In the genomic region with DNA sequence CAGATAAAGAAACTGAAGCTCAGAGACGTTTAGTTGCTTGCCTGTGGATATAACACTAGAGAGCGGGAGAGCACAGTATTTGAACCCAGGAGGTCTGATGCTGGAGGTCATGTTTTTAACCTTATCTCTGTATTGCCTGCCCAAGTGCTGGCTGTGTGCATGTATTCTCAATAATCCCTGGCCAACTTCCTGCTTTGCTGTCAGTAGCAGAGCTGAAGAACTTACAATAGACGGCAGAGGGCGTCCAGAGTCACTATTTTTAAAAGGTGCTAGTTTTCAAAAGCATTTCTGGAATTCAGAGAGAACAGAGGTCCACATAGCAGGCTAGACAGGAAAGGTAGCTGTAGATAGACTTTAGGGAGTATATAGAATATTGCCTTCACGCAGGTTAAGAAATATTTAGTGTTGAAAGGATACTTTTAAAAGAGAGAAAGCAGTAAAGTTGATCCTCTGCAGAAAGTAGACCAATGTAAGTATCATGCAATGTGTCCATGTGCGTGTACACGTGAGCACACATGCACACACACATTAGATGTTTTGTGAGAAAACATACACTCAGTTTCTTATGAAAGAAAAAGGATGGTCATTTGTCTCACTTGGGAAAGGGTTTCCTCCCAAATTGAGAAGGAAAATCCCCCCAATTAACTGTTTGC, we compare ENCODE assay signal across 8 cellular contexts. TPM values are rescaled to one million over a fixed set of nuclear protein-coding genes. Genes with fewer than 3 reads are reported as not detected.
DNase-seq lines count a peak whose midpoint lies in the region; ATAC-seq and TF ChIP-seq lines count a peak whose summit lies in the region.

No MANE protein-coding gene starts in this region.

- no peak overlapping the region for H3K27ac Mint-ChIP-seq in MCF 10A (ENCODE audit: low read depth, unreplicated experiment)

- H3K27me3 Mint-ChIP-seq in MCF 10A (ENCODE audit: insufficient read depth, unreplicated experiment): no peaks in the 10 kb centered on the region

- intact Hi-C loops in MCF 10A (cut with micrococcal nuclease): loop anchor here (1.0 to 10.0 kb wide), 4 partner anchors 68 to 453 kb away; no protein-coding TSS in a partner anchor

- DNase-seq in DMS79 treated with DMSO at 0.1 percent for 48 hours (lab: John Stamatoyannopoulos, UW): peak; percentile 24
- DNase-seq in DMS79 (lab: John Stamatoyannopoulos, UW): no peak
- peak; percentile 85 to 90 for DNase-seq in Kasumi-1 (lab: John Stamatoyannopoulos, UW)
- peak; percentile 66 for DNase-seq in RPMI8226
- peak; percentile 80 for DNase-seq in MCF 10A (ENCODE audit: unreplicated experiment)
- peak; percentile 82 for DNase-seq in iris pigment epithelial cell (ENCODE audit: low read depth)
- DNase-seq in stimulated activated CD4-positive, alpha-beta T cell treated with anti-CD3 and anti-CD28 coated beads, Interleukin-15, amount 100 ng/mL, for 48 hours (ENCODE audit: low read depth in 2 of 2): peak; percentile 2 to 7

- peak; percentile 82 for ATAC-seq in GM21723 (IDR thresholded peaks at IDR 0.05; ENCODE audit: unreplicated experiment)

- H3K9me3 Mint-ChIP-seq in MCF 10A (ENCODE audit: unreplicated experiment): peaks cover 7% of the 10 kb centered on the region

- peak; percentile 73 for TF ChIP-seq CTCF in MCF 10A (IDR thresholded peaks at IDR 0.05; ENCODE audit: unreplicated experiment)

- H3K4me1 Mint-ChIP-seq in MCF 10A (ENCODE audit: insufficient read depth, unreplicated experiment): peaks cover 39% of the 10 kb centered on the region

- BruUV-seq in MCF 10A (replicated peaks; lab: Mats Ljungman, UMichigan): no TSS peak

- CTCF ChIA-PET in MCF 10A (lab: Yijun Ruan, JAX): interaction anchor here (0.6 to 8.1 kb wide), 30 partner anchors 9 to 586 kb away, joined by 3 to 124 read pairs (median 4); no protein-coding TSS in a partner anchor

- H3K4me3 Mint-ChIP-seq in MCF 10A (ENCODE audit: unreplicated experiment): no peak overlapping the region

- peaks cover 6% of the 10 kb centered on the region for H3K36me3 Mint-ChIP-seq in MCF 10A (ENCODE audit: insufficient read depth, unreplicated experiment)

- POLR2A ChIA-PET in MCF 10A (lab: Yijun Ruan, JAX): interaction anchor here (0.5 to 6.5 kb wide), 14 partner anchors 9 to 483 kb away, joined by 3 to 74 read pairs (median 6); partner anchors contain the start of genes MRPS27 and PTCD2

RNA-seq across cellular contexts. Expression of gene PTCD2, which starts 46.3 kb away (rescaled TPM):
- 20.3 and 20.6 TPM in 2 replicates for total RNA-seq in MCF 10A (2022)

RNA-seq across cellular contexts. Expression of gene MRPS27, which starts 46.4 kb away (rescaled TPM):
- 60.8 and 68.5 TPM in 2 replicates for total RNA-seq in MCF 10A (2022)
